Comparison of ENCODE assay signal across 18 cellular contexts in genomic region chr12:75922944-75923642, GRCh38.
A peak's percentile ranks its signal among the peaks of the same experiment; 100 is the strongest.
DNase-seq lines count a peak whose midpoint lies in the region; ATAC-seq and TF ChIP-seq lines count a peak whose summit lies in the region.
"Had no signal": no experiment of that assay in that cellular context is flagged by ENCODE, and none has a peak within 500 bp of the region (broad histone marks: within the 10 kb centered on the region; RNA-seq: fewer than 3 reads in every experiment).

No MANE protein-coding gene starts in this region.

- H3K4me3 ChIP-seq in GM23338: no peak overlapping the region
- no peak overlapping the region for H3K4me3 ChIP-seq in upper lobe of right lung

- TF ChIP-seq CTCF in GM23338 (conservative IDR thresholded peaks at IDR 0.05; ENCODE audit: low read depth in 2 of 2): no peak
- TF ChIP-seq CTCF in upper lobe of right lung (IDR thresholded peaks at IDR 0.05): no peak

- H3K36me3 ChIP-seq in GM23338 (ENCODE audit: insufficient read depth): peaks cover 9% of the 10 kb centered on the region; the same call in 1 of the 2 replicates
- no peaks in the 10 kb centered on the region for H3K36me3 ChIP-seq in upper lobe of right lung
- H3K36me3 ChIP-seq: BE2C had no signal

- no peak for ATAC-seq in GM23338
- no peak for ATAC-seq in upper lobe of right lung

- 0 out of 2 replicates have a peak overlapping the region, but pooled peaks have one; percentile 38 for H2AFZ ChIP-seq in GM23338

- H3K27ac ChIP-seq in GM23338 (ENCODE audit: low read depth): no peak overlapping the region
- H3K27ac ChIP-seq in upper lobe of right lung: no peak overlapping the region

- H3K4me2 ChIP-seq in GM23338: no peak overlapping the region

- H3K4me1 Mint-ChIP-seq in GM23338: peaks cover 8% of the 10 kb centered on the region; the same call in 2 of the 3 replicates
- H3K4me1 Mint-ChIP-seq in T-helper 2 cell treated with Interferon-gamma antibody and Interleukin-4, amounts not matched to agents 5 μg/mL and 100 μg/mL, for 36 hours (ENCODE audit: low read depth): peaks cover 23% of the 10 kb centered on the region
- peaks cover 22% of the 10 kb centered on the region for H3K4me1 Mint-ChIP-seq in activated T-helper 2 cell treated with anti-CD3 and anti-CD28 coated beads, Interferon-gamma antibody, Interleukin-2, Interleukin-4, amounts not matched to agents 10 μg/mL and 5 μg/mL and 100 μg/mL, durations not matched to agents 14 hours and 24 hours and 36 hours (ENCODE audit: low read depth)

- no peaks in the 10 kb centered on the region for H4K20me1 ChIP-seq in GM23338 (replicated peaks; ENCODE audit: insufficient read depth)

- no peaks in the 10 kb centered on the region for H3F3A ChIP-seq in GM23338 (replicated peaks; ENCODE audit: low read depth)

- peaks cover 25% of the 10 kb centered on the region for H3K36me3 Mint-ChIP-seq in GM23338 (ENCODE audit: low read depth)
- H3K36me3 Mint-ChIP-seq in T-helper 2 cell treated with Interferon-gamma antibody and Interleukin-4, amounts not matched to agents 5 μg/mL and 100 μg/mL, for 36 hours (ENCODE audit: low read depth): peaks cover 37% of the 10 kb centered on the region
- H3K36me3 Mint-ChIP-seq in activated T-helper 2 cell treated with anti-CD3 and anti-CD28 coated beads, Interferon-gamma antibody, Interleukin-2, Interleukin-4, amounts not matched to agents 10 μg/mL and 5 μg/mL and 100 μg/mL, durations not matched to agents 14 hours and 24 hours and 36 hours (ENCODE audit: low read depth): peaks cover 39% of the 10 kb centered on the region

- peaks cover 5% of the 10 kb centered on the region for H3K27me3 Mint-ChIP-seq in GM23338 (ENCODE audit: insufficient read depth, low read depth, poor library complexity)
- no peaks in the 10 kb centered on the region for H3K27me3 Mint-ChIP-seq in T-helper 2 cell treated with Interferon-gamma antibody and Interleukin-4, amounts not matched to agents 5 μg/mL and 100 μg/mL, for 36 hours (ENCODE audit: low read depth)
- no peaks in the 10 kb centered on the region for H3K27me3 Mint-ChIP-seq in activated T-helper 2 cell treated with anti-CD3 and anti-CD28 coated beads, Interferon-gamma antibody, Interleukin-2, Interleukin-4, amounts not matched to agents 10 μg/mL and 5 μg/mL and 100 μg/mL, durations not matched to agents 14 hours and 24 hours and 36 hours (ENCODE audit: low read depth)
- H3K27me3 Mint-ChIP-seq: CD4-positive, alpha-beta memory T cell had no signal

- no peaks in the 10 kb centered on the region for H3K27me3 ChIP-seq in GM23338 (ENCODE audit: insufficient read depth)
- H3K27me3 ChIP-seq in upper lobe of right lung: no peaks in the 10 kb centered on the region
- H3K27me3 ChIP-seq: BE2C had no signal

- no peaks in the 10 kb centered on the region for H3K79me2 ChIP-seq in GM23338 (replicated peaks; ENCODE audit: insufficient read depth)

- H3K9me3 ChIP-seq in upper lobe of right lung: no peaks in the 10 kb centered on the region
- H3K9me3 ChIP-seq: BE2C had no signal

- intact Hi-C loops in activated T-helper 2 cell treated with anti-CD3 and anti-CD28 coated beads, Interferon-gamma antibody, Interleukin-2, Interleukin-4, amounts not matched to agents 10 μg/mL and 5 μg/mL and 100 μg/mL, durations not matched to agents 14 hours and 24 hours and 36 hours (cut with micrococcal nuclease): loop anchor here (1.0 kb wide), 1 partner anchor 11 kb away; no protein-coding TSS in a partner anchor
- intact Hi-C loops in upper lobe of right lung (cut with DNase I): no loop called here

- H3K4me1 ChIP-seq in GM23338 (ENCODE audit: insufficient read depth) (peaks cover 11% of the 10 kb centered on the region), upper lobe of right lung (no peaks in the 10 kb centered on the region)
- H3K4me1 ChIP-seq: BE2C had no signal

- H3K4me3 Mint-ChIP-seq in GM23338: no peak overlapping the region
- peak overlapping the region; percentile 13 for H3K4me3 Mint-ChIP-seq in T-helper 2 cell treated with Interferon-gamma antibody and Interleukin-4, amounts not matched to agents 5 μg/mL and 100 μg/mL, for 36 hours
- no peak overlapping the region for H3K4me3 Mint-ChIP-seq in activated T-helper 2 cell treated with anti-CD3 and anti-CD28 coated beads, Interferon-gamma antibody, Interleukin-2, Interleukin-4, amounts not matched to agents 10 μg/mL and 5 μg/mL and 100 μg/mL, durations not matched to agents 14 hours and 24 hours and 36 hours (ENCODE audit: low read depth)
- H3K4me3 Mint-ChIP-seq: CD4-positive, alpha-beta memory T cell; HFFc6 had no signal

- peak; percentile 44 for DNase-seq in CD1c-positive myeloid dendritic cell (ENCODE audit: extremely low spot score)
- no peak for DNase-seq in GM23338 (ENCODE audit: low spot score)
- no peak for DNase-seq in T-helper 2 cell treated with Interferon-gamma antibody and Interleukin-4, amounts not matched to agents 5 μg/mL and 100 μg/mL, for 36 hours (ENCODE audit: low spot score)
- no peak for DNase-seq in activated T-helper 2 cell treated with anti-CD3 and anti-CD28 coated beads, Interferon-gamma antibody, Interleukin-2, Interleukin-4, amounts not matched to agents 10 μg/mL and 5 μg/mL and 100 μg/mL, durations not matched to agents 14 hours and 24 hours and 36 hours (ENCODE audit: low spot score)
- DNase-seq in upper lobe of right lung: no peak
- DNase-seq in A172 (ENCODE audit: low spot score): no peak
- DNase-seq in NCI-H1092 treated with DMSO at 0.1 percent for 48 hours (lab: John Stamatoyannopoulos, UW): no peak
- DNase-seq: BE2C; Calu3; CD4-positive, alpha-beta memory T cell; DMS53; HFFc6; KBM-7; NCI-H1048; NCI-H2227 treated with DMSO at 0.1 percent for 48 hours; NCI-H69; RPMI8226; SIG-M5 had no signal

- H3K9me3 Mint-ChIP-seq in GM23338: peaks cover 24% of the 10 kb centered on the region
- H3K9me3 Mint-ChIP-seq in T-helper 2 cell treated with Interferon-gamma antibody and Interleukin-4, amounts not matched to agents 5 μg/mL and 100 μg/mL, for 36 hours: peaks cover 51% of the 10 kb centered on the region
- peaks cover 45% of the 10 kb centered on the region for H3K9me3 Mint-ChIP-seq in activated T-helper 2 cell treated with anti-CD3 and anti-CD28 coated beads, Interferon-gamma antibody, Interleukin-2, Interleukin-4, amounts not matched to agents 10 μg/mL and 5 μg/mL and 100 μg/mL, durations not matched to agents 14 hours and 24 hours and 36 hours

- H3K27ac Mint-ChIP-seq in GM23338: no peak overlapping the region
- H3K27ac Mint-ChIP-seq in T-helper 2 cell treated with Interferon-gamma antibody and Interleukin-4, amounts not matched to agents 5 μg/mL and 100 μg/mL, for 36 hours: peak overlapping the region; percentile 70
- H3K27ac Mint-ChIP-seq in activated T-helper 2 cell treated with anti-CD3 and anti-CD28 coated beads, Interferon-gamma antibody, Interleukin-2, Interleukin-4, amounts not matched to agents 10 μg/mL and 5 μg/mL and 100 μg/mL, durations not matched to agents 14 hours and 24 hours and 36 hours: peak overlapping the region; percentile 71
- H3K27ac Mint-ChIP-seq: CD4-positive, alpha-beta memory T cell had no signal

- peaks cover 4% of the 10 kb centered on the region; the same call in 1 of the 2 replicates for H3K9me2 ChIP-seq in GM23338 (ENCODE audit: insufficient read depth)

TF ChIP-seq in GM23338, 12 proteins besides CTCF, POLR2A, EP300 and RAD21:
- TF ChIP-seq STAT1 (IDR thresholded peaks at IDR 0.05; ENCODE audit: unreplicated experiment) (no peak), CREB1 (CRISPR knock-in tag; IDR thresholded peaks at IDR 0.05; ENCODE audit: low read depth) (no peak), POLR2AphosphoS5 (IDR thresholded peaks at IDR 0.05; ENCODE audit: low read depth) (no peak), EZH2 (IDR thresholded peaks at IDR 0.05; ENCODE audit: low read depth, unreplicated experiment) (no peak), NANOG (IDR thresholded peaks at IDR 0.05; ENCODE audit: borderline replicate concordance) (no peak)
